In the genomic region with DNA sequence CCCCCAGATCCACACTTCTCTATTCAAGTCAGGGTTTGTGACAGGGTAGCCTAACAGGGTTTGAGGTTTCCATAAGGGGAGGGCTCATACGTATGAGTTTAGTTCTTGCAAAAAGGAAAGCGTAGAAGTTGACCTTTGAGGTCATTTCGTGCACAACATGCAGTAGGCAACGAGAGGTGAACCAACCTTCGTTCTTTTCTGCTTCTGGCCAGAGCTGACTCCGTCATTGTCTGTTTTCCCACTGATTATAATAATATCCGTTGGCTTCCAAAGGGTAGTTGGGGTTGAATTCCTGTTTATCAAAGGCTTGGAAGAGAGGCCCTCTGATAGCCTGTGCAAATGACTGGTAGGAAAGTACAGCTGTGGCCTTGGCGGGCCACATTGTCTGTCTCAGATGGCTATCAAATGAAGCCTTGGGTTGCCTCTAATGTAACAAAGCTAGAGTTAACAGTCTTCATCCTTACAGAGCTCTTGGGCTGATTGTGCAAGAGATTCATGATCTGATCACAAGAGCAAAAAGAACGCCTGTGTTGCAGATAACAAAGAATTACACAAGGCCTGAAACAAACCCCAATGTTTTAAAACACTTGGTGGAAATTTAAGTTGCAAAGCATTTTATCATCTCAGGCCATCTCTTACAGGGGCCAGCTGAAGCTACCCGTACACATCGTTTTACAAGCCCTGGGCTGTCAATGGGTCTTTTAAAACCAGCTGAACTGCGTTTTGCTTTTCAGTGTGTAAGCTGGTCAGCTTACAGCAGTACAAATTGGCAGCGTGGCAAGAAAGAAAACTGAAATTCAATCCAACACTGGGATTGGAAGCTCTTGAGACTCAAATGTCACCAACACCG, we compare ENCODE assay signal across 8 cellular contexts. TPM values are rescaled to one million over a fixed set of nuclear protein-coding genes. Genes with fewer than 3 reads are reported as not detected.
DNase-seq lines count a peak whose midpoint lies in the region; FAIRE-seq and TF ChIP-seq lines count a peak whose summit lies in the region.

No MANE protein-coding gene starts in this region.

- in situ Hi-C loops in mammary epithelial cell (cut with MboI; ENCODE audit: low sequenced_read_pairs in 2 of 2) = no loop called here

- no peaks in the 10 kb centered on the region for H3K9me2 ChIP-seq in SU-DHL-6 (replicated peaks; ENCODE audit: insufficient read depth, low read length)

- H3K36me3 ChIP-seq in SU-DHL-6 (ENCODE audit: low read length) (no peaks in the 10 kb centered on the region), small intestine (ENCODE audit: control insufficient read depth in 2 of 2, insufficient read depth in 2 of 2, low read length in 2 of 2) (no peaks in the 10 kb centered on the region), mammary epithelial cell (ENCODE audit: insufficient read depth, low read length) (no peaks in the 10 kb centered on the region)

- H3K4me3 ChIP-seq in Jurkat, Clone E6-1 (ENCODE audit: low read length) = peak overlapping the region; percentile 15
- H3K4me3 ChIP-seq in SU-DHL-6 (ENCODE audit: insufficient read depth, low read length, poor library complexity, severe bottlenecking) = peak overlapping the region; percentile 2
- H3K4me3 ChIP-seq in small intestine (ENCODE audit: low read depth in 1 of 2, low read length in 2 of 2) = no peak overlapping the region
- H3K4me3 ChIP-seq in mammary epithelial cell (replicated peaks in 1 of 3; ENCODE audit: insufficient read depth in 1 of 3, low read depth in 2 of 3, low read length in 3 of 3) = no peak overlapping the region

- CTCF ChIA-PET in mammary epithelial cell (lab: Charles Lee; ENCODE audit: low non-redundant PET) = no interaction called here

- BruUV-seq in mammary epithelial cell (replicated peaks; lab: Mats Ljungman, UMichigan) = no TSS peak

- no peak for DNase-seq in Jurkat, Clone E6-1 (ENCODE audit: low read depth, low spot score)
- DNase-seq in globus pallidus (ENCODE audit: low spot score) = peak; percentile 47
- no peak for DNase-seq in small intestine
- DNase-seq in activated effector memory CD4-positive, alpha-beta T cell treated with anti-CD3 and anti-CD28 coated beads, Interleukin-2, amount 50 U/mL, for 16 hours = no peak
- no peak for DNase-seq in mammary epithelial cell
- DNase-seq in activated gamma-delta T cell (lab: John Stamatoyannopoulos, UW) = no peak
- no peak for DNase-seq in mucosa of gallbladder (ENCODE audit: low spot score)

- dilution Hi-C loops in mammary epithelial cell (cut with HindIII; ENCODE audit: low sequenced_read_pairs) = no loop called here

- TF ChIP-seq CTCF in SU-DHL-6 (IDR thresholded peaks at IDR 0.05; ENCODE audit: insufficient read depth, low read length, poor library complexity, severe bottlenecking) (no peak), mammary epithelial cell (conservative IDR thresholded peaks at IDR 0.05 in 1 of 2, IDR thresholded peaks at IDR 0.05 in 1 of 2; ENCODE audit: extremely low read depth in 1 of 2, insufficient read depth in 1 of 2, low read depth in 1 of 2, low read length in 2 of 2) (no peak)

- intact Hi-C loops in mammary epithelial cell (cut with micrococcal nuclease) = no loop called here

- WGBS in small intestine, 3 donors = 37 to 63% (median 57%) methylated on average over 14 of the region's 14 CpGs
- 79% methylated on average over 14 of the region's 14 CpGs for WGBS in mammary epithelial cell (ENCODE audit: low coverage, missing lambda C conversion rate)

- H3K9me3 ChIP-seq in SU-DHL-6 (ENCODE audit: insufficient read depth, low read length) (no peaks in the 10 kb centered on the region), small intestine (ENCODE audit: control insufficient read depth, low read depth) (no peaks in the 10 kb centered on the region), mammary epithelial cell (replicated peaks; ENCODE audit: insufficient read depth, low read length) (no peaks in the 10 kb centered on the region)

- H3K79me2 ChIP-seq in SU-DHL-6 (ENCODE audit: insufficient read depth, low read length) (0 out of 2 replicates have a peak, but pooled peaks cover 4% of the 10 kb centered on the region), mammary epithelial cell (ENCODE audit: insufficient read depth, low read length) (no peaks in the 10 kb centered on the region)

- H2AFZ ChIP-seq in SU-DHL-6 (ENCODE audit: low read depth, low read length, severe bottlenecking) = no peak overlapping the region
- no peak overlapping the region for H2AFZ ChIP-seq in mammary epithelial cell (ENCODE audit: low read depth, low read length)

- H3K27me3 ChIP-seq in SU-DHL-6 (ENCODE audit: low read length) (no peaks in the 10 kb centered on the region), small intestine (ENCODE audit: control insufficient read depth in 2 of 2, insufficient read depth in 2 of 2, low read length in 2 of 2) (no peaks in the 10 kb centered on the region), mammary epithelial cell (ENCODE audit: insufficient read depth, low read length) (no peaks in the 10 kb centered on the region)

- peaks cover 65% of the 10 kb centered on the region for H3F3A ChIP-seq in SU-DHL-6 (ENCODE audit: insufficient read depth)

- H4K20me1 ChIP-seq in SU-DHL-6 (ENCODE audit: low read depth, low read length) (no peaks in the 10 kb centered on the region), mammary epithelial cell (ENCODE audit: insufficient read depth, low read length) (no peaks in the 10 kb centered on the region)

- H3K4me1 ChIP-seq in small intestine (ENCODE audit: control insufficient read depth in 2 of 2, insufficient read depth in 1 of 2, low read depth in 1 of 2, low read length in 1 of 2) (peaks cover 0 to 4% of the 10 kb centered on the region in 2 donors), mammary epithelial cell (ENCODE audit: insufficient read depth, low read length) (peaks cover 17% of the 10 kb centered on the region)

- H3K4me2 ChIP-seq in SU-DHL-6 (ENCODE audit: low read depth, low read length, poor library complexity, severe bottlenecking) = peak overlapping the region; percentile 76
- no peak overlapping the region for H3K4me2 ChIP-seq in mammary epithelial cell (ENCODE audit: insufficient read depth, low read depth, low read length)

- H3K27ac ChIP-seq in SU-DHL-6 (ENCODE audit: low read depth, low read length) (peak overlapping the region; percentile 99), small intestine (ENCODE audit: low read depth in 1 of 2, low read length in 1 of 2) (peak overlapping the region; percentile 27 to 93), mammary epithelial cell (ENCODE audit: insufficient read depth, low read depth, low read length) (no peak overlapping the region)

- no peak for FAIRE-seq in small intestine (lab: Jason Lieb, UNC)

- H3K9ac ChIP-seq in SU-DHL-6 (ENCODE audit: low read length) (peak overlapping the region; percentile 72), mammary epithelial cell (ENCODE audit: insufficient read depth, low read length) (no peak overlapping the region)

RNA-seq across cellular contexts. Expression of a gene that starts 46.1 kb away (rescaled TPM):
- polyA plus RNA-seq in Jurkat, Clone E6-1 (2012; ENCODE audit: insufficient read depth, insufficient read length) = not detected
- polyA plus RNA-seq in small intestine (not detected), mammary epithelial cell (not detected)
- total RNA-seq in mammary epithelial cell (not detected), mucosa of gallbladder (not detected)
- polyA minus RNA-seq in mammary epithelial cell = not detected

Comparison
In these comparisons a context has a peak if more than half of its experiments do, and no peak if none do; other contexts are left out.
1. H3K4me3 ChIP-seq: peak in Jurkat, Clone E6-1 (single experiment) and SU-DHL-6 (single experiment); none in small intestine (0 of 2) and mammary epithelial cell (0 of 3).